In genomic region chr10:114916653-114917052, GRCh38 we compare ENCODE assay signal across 15 cellular contexts. TPM values are rescaled to one million over a fixed set of nuclear protein-coding genes. Genes with fewer than 3 reads are reported as not detected.
DNase-seq lines count a peak whose midpoint lies in the region; ATAC-seq and TF ChIP-seq lines count a peak whose summit lies in the region.
"Had no signal": no experiment of that assay in that cellular context is flagged by ENCODE, and none has a peak within 500 bp of the region (broad histone marks: within the 10 kb centered on the region; RNA-seq: fewer than 3 reads in every experiment).

No MANE protein-coding gene starts in this region.

- H3K9me3 Mint-ChIP-seq in GM23338 = peaks cover 5% of the 10 kb centered on the region; the same call in 2 of the 3 replicates

- no peak overlapping the region for H3K4me3 ChIP-seq in GM23338
- H3K4me3 ChIP-seq in epithelial cell of esophagus (ENCODE audit: low read length) = no peak overlapping the region
- H3K4me3 ChIP-seq: BLaER1 had no signal

- no peak overlapping the region for H2AFZ ChIP-seq in GM23338

- no peaks in the 10 kb centered on the region for H3F3A ChIP-seq in GM23338 (replicated peaks; ENCODE audit: low read depth)

- no peaks in the 10 kb centered on the region for H4K20me1 ChIP-seq in GM23338 (replicated peaks; ENCODE audit: insufficient read depth)
- H4K20me1 ChIP-seq: BLaER1 had no signal

- no peak for TF ChIP-seq CTCF in GM23338 (conservative IDR thresholded peaks at IDR 0.05; ENCODE audit: low read depth in 2 of 2)
- TF ChIP-seq CTCF in epithelial cell of esophagus (IDR thresholded peaks at IDR 0.05; ENCODE audit: insufficient read depth, low read depth, low read length, missing control alignments) = no peak

- no peaks in the 10 kb centered on the region for H3K9me2 ChIP-seq in GM23338 (ENCODE audit: insufficient read depth)

- H3K4me3 Mint-ChIP-seq in GM23338 = no peak overlapping the region

- no peaks in the 10 kb centered on the region for H3K27me3 ChIP-seq in GM23338 (ENCODE audit: insufficient read depth)
- H3K27me3 ChIP-seq: BLaER1 had no signal

- H3K36me3 Mint-ChIP-seq in GM23338 (ENCODE audit: low read depth) = peaks cover 13% of the 10 kb centered on the region; the same call in 2 of the 3 replicates

- peaks cover 21% of the 10 kb centered on the region for H3K4me1 ChIP-seq in GM23338 (ENCODE audit: insufficient read depth)

- ATAC-seq in GM23338 (no peak), GM19351 (IDR thresholded peaks at IDR 0.05; ENCODE audit: unreplicated experiment) (no peak)

- no peak overlapping the region for H3K27ac ChIP-seq in GM23338 (ENCODE audit: low read depth)
- H3K27ac ChIP-seq: 22Rv1, BLaER1, KMS-11 had no signal

- H3K36me3 ChIP-seq in GM23338 (ENCODE audit: insufficient read depth) = no peaks in the 10 kb centered on the region
- H3K36me3 ChIP-seq: BLaER1 had no signal

- peak; percentile 53 for DNase-seq in DMS53 (lab: John Stamatoyannopoulos, UW)
- no peak for DNase-seq in DMS53 treated with DMSO at 0.1 percent for 48 hours (lab: John Stamatoyannopoulos, UW; ENCODE audit: unreplicated experiment)
- DNase-seq in GM23338 (ENCODE audit: low spot score) = no peak
- peak; percentile 37 for DNase-seq in epithelial cell of esophagus (ENCODE audit: low read depth)
- no peak for DNase-seq in NCI-H1417 (lab: John Stamatoyannopoulos, UW)
- DNase-seq in UCSD-AML1 (lab: John Stamatoyannopoulos, UW; ENCODE audit: unreplicated experiment) = no peak
- DNase-seq: AML-193, DND-41, GDM1, H7, IMR-90 had no signal

- peaks cover 23% of the 10 kb centered on the region for H3K4me1 Mint-ChIP-seq in GM23338

- H3K79me2 ChIP-seq in GM23338 (replicated peaks; ENCODE audit: insufficient read depth) = no peaks in the 10 kb centered on the region

- 0 out of 2 replicates have a peak overlapping the region, but pooled peaks have one; percentile 75 for H3K27ac Mint-ChIP-seq in GM23338

- no peak overlapping the region for H3K4me2 ChIP-seq in GM23338
- H3K4me2 ChIP-seq: BLaER1, KMS-11 had no signal

- no peaks in the 10 kb centered on the region for H3K27me3 Mint-ChIP-seq in GM23338 (ENCODE audit: insufficient read depth, low read depth, poor library complexity)

TF ChIP-seq in GM23338, 12 proteins besides CTCF, POLR2A, EP300 and RAD21:
- TF ChIP-seq ZNF114 (CRISPR knock-in tag; IDR thresholded peaks at IDR 0.05) = no peak
- TF ChIP-seq EZH2 (IDR thresholded peaks at IDR 0.05; ENCODE audit: low read depth, unreplicated experiment) = no peak
- no peak for TF ChIP-seq STAT1 (IDR thresholded peaks at IDR 0.05; ENCODE audit: unreplicated experiment)
- TF ChIP-seq, protein P1, sequence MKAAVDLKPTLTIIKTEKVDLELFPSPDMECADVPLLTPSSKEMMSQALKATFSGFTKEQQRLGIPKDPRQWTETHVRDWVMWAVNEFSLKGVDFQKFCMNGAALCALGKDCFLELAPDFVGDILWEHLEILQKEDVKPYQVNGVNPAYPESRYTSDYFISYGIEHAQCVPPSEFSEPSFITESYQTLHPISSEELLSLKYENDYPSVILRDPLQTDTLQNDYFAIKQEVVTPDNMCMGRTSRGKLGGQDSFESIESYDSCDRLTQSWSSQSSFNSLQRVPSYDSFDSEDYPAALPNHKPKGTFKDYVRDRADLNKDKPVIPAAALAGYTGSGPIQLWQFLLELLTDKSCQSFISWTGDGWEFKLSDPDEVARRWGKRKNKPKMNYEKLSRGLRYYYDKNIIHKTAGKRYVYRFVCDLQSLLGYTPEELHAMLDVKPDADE (IDR thresholded peaks at IDR 0.05) = no peak
- TF ChIP-seq ZNF331 (CRISPR knock-in tag; IDR thresholded peaks at IDR 0.05; ENCODE audit: low read depth) = no peak
- TF ChIP-seq CREB1 (CRISPR knock-in tag; IDR thresholded peaks at IDR 0.05; ENCODE audit: low read depth) = no peak
- no peak for TF ChIP-seq EZH2phosphoT487 (IDR thresholded peaks at IDR 0.05; ENCODE audit: unreplicated experiment)
- no peak for TF ChIP-seq NANOG (IDR thresholded peaks at IDR 0.05; ENCODE audit: borderline replicate concordance)
- TF ChIP-seq, protein P2, sequence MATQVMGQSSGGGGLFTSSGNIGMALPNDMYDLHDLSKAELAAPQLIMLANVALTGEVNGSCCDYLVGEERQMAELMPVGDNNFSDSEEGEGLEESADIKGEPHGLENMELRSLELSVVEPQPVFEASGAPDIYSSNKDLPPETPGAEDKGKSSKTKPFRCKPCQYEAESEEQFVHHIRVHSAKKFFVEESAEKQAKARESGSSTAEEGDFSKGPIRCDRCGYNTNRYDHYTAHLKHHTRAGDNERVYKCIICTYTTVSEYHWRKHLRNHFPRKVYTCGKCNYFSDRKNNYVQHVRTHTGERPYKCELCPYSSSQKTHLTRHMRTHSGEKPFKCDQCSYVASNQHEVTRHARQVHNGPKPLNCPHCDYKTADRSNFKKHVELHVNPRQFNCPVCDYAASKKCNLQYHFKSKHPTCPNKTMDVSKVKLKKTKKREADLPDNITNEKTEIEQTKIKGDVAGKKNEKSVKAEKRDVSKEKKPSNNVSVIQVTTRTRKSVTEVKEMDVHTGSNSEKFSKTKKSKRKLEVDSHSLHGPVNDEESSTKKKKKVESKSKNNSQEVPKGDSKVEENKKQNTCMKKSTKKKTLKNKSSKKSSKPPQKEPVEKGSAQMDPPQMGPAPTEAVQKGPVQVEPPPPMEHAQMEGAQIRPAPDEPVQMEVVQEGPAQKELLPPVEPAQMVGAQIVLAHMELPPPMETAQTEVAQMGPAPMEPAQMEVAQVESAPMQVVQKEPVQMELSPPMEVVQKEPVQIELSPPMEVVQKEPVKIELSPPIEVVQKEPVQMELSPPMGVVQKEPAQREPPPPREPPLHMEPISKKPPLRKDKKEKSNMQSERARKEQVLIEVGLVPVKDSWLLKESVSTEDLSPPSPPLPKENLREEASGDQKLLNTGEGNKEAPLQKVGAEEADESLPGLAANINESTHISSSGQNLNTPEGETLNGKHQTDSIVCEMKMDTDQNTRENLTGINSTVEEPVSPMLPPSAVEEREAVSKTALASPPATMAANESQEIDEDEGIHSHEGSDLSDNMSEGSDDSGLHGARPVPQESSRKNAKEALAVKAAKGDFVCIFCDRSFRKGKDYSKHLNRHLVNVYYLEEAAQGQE (IDR thresholded peaks at IDR 0.05; ENCODE audit: unreplicated experiment) = no peak
- no peak for TF ChIP-seq POLR2AphosphoS5 (IDR thresholded peaks at IDR 0.05; ENCODE audit: low read depth)
- no peak for TF ChIP-seq ZNF462 (CRISPR knock-in tag; IDR thresholded peaks at IDR 0.05)
- TF ChIP-seq JUNB (IDR thresholded peaks at IDR 0.05; ENCODE audit: unreplicated experiment) = no peak
TF ChIP-seq in GM23338: peak in this region for 0.

RNA-seq across cellular contexts. Expression of gene TRUB1, which starts 21.3 kb away (rescaled TPM):
- 32.7 and 34.5 TPM in 2 replicates for total RNA-seq in GM23338 (2014; rRNA removed; shearing (Covaris generic))
- 15.0 and 15.5 TPM in 2 replicates for polyA plus RNA-seq in GM23338 (2016; fragmentation: Nextera tagmentation; extraction: Ambion mirVana)

Comparison
In these comparisons a context has a peak if more than half of its experiments do, and no peak if none do; other contexts are left out.
1. DNase-seq: peak in DMS53 (single experiment) and epithelial cell of esophagus (single experiment); none in DMS53 treated with DMSO at 0.1 percent for 48 hours (single experiment), GM23338 (single experiment), NCI-H1417 (0 of 3) and UCSD-AML1 (single experiment).